1 cellular context compared by ENCODE assay signal in the genomic region with DNA sequence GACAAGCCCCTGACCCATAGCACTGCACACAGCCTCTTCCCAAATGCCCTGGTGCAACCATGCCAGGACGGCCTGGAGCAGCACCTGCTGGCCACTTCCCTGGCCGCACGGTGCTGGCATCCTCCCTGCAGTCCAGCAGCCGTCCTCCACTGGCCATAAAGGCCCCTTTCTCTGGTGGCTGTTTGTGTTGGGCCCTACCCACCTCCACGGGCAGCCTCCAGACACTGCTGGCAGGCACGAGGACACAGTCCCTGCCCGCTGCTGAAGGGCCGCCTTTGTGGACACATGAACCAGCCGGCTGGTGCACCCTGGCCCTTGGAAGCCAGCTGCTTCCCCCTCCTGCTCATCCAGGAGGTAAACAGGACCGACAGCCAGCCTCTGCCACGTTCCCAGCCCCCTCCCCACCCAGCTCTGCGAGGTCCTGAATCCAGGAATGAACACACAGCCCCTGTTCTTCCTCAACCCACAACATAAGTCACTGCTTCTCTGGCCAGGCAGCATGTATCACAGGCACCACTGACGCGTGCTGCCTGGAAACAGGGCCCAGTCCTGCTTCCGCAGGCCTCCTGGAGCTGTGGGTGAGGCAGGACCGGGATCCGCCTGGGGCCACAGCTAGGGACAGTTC.
TF ChIP-seq lines count a peak whose summit lies in the region.

No MANE protein-coding gene starts in this region.

TF ChIP-seq in H1, 55 proteins besides CTCF, POLR2A, EP300 and RAD21:
- TF ChIP-seq JUN (IDR thresholded peaks at IDR 0.05; ENCODE audit: low read depth, low read length), result no peak
- TF ChIP-seq NRF1 (IDR thresholded peaks at IDR 0.05; ENCODE audit: low read depth, low read length), result no peak
- TF ChIP-seq, protein P1, sequence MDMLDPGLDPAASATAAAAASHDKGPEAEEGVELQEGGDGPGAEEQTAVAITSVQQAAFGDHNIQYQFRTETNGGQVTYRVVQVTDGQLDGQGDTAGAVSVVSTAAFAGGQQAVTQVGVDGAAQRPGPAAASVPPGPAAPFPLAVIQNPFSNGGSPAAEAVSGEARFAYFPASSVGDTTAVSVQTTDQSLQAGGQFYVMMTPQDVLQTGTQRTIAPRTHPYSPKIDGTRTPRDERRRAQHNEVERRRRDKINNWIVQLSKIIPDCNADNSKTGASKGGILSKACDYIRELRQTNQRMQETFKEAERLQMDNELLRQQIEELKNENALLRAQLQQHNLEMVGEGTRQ (IDR thresholded peaks at IDR 0.05; ENCODE audit: low read length), result no peak
- TF ChIP-seq BACH1 (IDR thresholded peaks at IDR 0.05; ENCODE audit: low read length), result no peak
- no peak for TF ChIP-seq CHD2 (IDR thresholded peaks at IDR 0.05; ENCODE audit: low read length)
- TF ChIP-seq CEBPB (IDR thresholded peaks at IDR 0.05; ENCODE audit: low read depth, low read length), result no peak
- TF ChIP-seq SP1 (IDR thresholded peaks at IDR 0.05; ENCODE audit: low read depth, low read length), result no peak
- no peak for TF ChIP-seq TBP (IDR thresholded peaks at IDR 0.05; ENCODE audit: low read depth, low read length)
- no peak for TF ChIP-seq CTBP2 (IDR thresholded peaks at IDR 0.05; ENCODE audit: borderline replicate concordance, insufficient read depth, insufficient read length, low read length)
- TF ChIP-seq JUND (IDR thresholded peaks at IDR 0.05; ENCODE audit: low read length), result no peak
- TF ChIP-seq TAF1 (IDR thresholded peaks at IDR 0.05; ENCODE audit: low read depth, low read length), result no peak
- TF ChIP-seq NANOG (IDR thresholded peaks at IDR 0.05; ENCODE audit: insufficient read depth, low read depth, low read length, poor library complexity, severe bottlenecking), result no peak
- no peak for TF ChIP-seq TAF7 (optimal IDR thresholded peaks at IDR 0.05; ENCODE audit: borderline replicate concordance, low read depth, low read length)
- TF ChIP-seq CREB1 (IDR thresholded peaks at IDR 0.05), result no peak
- no peak for TF ChIP-seq BCL11A (IDR thresholded peaks at IDR 0.05; ENCODE audit: low read depth in 2 of 2, low read length in 2 of 2)
- TF ChIP-seq HDAC6 (IDR thresholded peaks at IDR 0.05; ENCODE audit: low read depth, low read length), result no peak
- TF ChIP-seq SAP30 (IDR thresholded peaks at IDR 0.05; ENCODE audit: insufficient read depth, insufficient replicate concordance, low read length), result no peak
- TF ChIP-seq, protein P2, sequence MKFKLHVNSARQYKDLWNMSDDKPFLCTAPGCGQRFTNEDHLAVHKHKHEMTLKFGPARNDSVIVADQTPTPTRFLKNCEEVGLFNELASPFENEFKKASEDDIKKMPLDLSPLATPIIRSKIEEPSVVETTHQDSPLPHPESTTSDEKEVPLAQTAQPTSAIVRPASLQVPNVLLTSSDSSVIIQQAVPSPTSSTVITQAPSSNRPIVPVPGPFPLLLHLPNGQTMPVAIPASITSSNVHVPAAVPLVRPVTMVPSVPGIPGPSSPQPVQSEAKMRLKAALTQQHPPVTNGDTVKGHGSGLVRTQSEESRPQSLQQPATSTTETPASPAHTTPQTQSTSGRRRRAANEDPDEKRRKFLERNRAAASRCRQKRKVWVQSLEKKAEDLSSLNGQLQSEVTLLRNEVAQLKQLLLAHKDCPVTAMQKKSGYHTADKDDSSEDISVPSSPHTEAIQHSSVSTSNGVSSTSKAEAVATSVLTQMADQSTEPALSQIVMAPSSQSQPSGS (IDR thresholded peaks at IDR 0.05; ENCODE audit: low read length), result no peak
